ENCODE assay signal across 21 cellular contexts in the genomic region with DNA sequence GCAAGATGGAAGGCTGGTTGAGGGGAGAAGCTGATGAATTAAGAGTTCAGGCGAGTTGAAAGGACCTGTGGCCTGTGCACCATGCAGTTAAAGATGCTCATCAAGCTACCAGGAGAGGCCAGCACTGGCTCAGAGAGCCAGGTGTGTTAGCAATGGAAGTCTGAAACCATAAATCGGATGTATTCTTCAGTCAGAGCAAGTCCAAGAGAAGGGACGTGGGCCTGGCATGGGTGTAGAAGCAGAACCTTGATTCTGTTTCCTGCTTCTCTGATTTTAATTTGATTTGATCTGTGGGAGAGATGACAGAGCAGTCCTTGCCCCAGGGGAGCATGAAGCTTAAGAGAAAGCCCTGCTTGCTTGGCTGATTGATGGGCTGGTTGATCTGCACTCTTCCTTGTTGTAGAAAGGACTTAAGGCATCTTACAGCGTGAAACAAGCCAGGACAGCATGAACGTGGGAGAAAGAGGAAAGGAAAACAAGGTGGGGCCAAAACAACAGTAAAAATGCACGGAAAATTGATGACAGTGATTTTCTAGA. TPM values are rescaled to one million over a fixed set of nuclear protein-coding genes. Genes with fewer than 3 reads are reported as not detected.
"Had no signal": no experiment of that assay in that cellular context is flagged by ENCODE, and none has a peak within 500 bp of the region (broad histone marks: within the 10 kb centered on the region; RNA-seq: fewer than 3 reads in every experiment).

No MANE protein-coding gene starts in this region.

- H3K9me3 ChIP-seq: left ventricle myocardium inferior, spleen, upper lobe of left lung had no signal

- H3K4me1 ChIP-seq: neural progenitor cell had no signal

- H3K4me2 ChIP-seq: hepatocyte, neural progenitor cell had no signal

- H3K36me3 ChIP-seq: neural progenitor cell had no signal

- H3K9ac ChIP-seq: neural progenitor cell had no signal

- H3K27ac ChIP-seq: hepatocyte, left ventricle myocardium inferior, neural progenitor cell, spleen, upper lobe of left lung had no signal

- H2AFZ ChIP-seq: hepatocyte, neural progenitor cell had no signal

- ATAC-seq: activated CD8-positive, alpha-beta T cell treated with anti-CD3 and anti-CD28 coated beads, Interleukin-2, amount 10 ng/mL, durations not matched to agents 7 days and 5 days; naive thymus-derived CD8-positive, alpha-beta T cell had no signal

- DNase-seq: activated CD4-positive, alpha-beta T cell treated with anti-CD3 and anti-CD28 coated beads for 1 hour; activated CD4-positive, alpha-beta T cell treated with anti-CD3 and anti-CD28 coated beads, Interleukin-2, amount 50 U/mL, for 1 hour; activated CD8-positive, alpha-beta T cell treated with anti-CD3 and anti-CD28 coated beads, Interleukin-2, amount 10 ng/mL, durations not matched to agents 7 days and 5 days; activated gamma-delta T cell; activated naive CD4-positive, alpha-beta T cell treated with anti-CD3 and anti-CD28 coated beads, Interleukin-2, amount 50 U/mL, for 16 hours; anterior cingulate cortex; glutamatergic neuron; immature natural killer cell; left ventricle myocardium inferior; naive thymus-derived CD8-positive, alpha-beta T cell; spleen; stimulated activated CD4-positive, alpha-beta T cell treated with anti-CD3 and anti-CD28 coated beads, Interleukin-4, amount 100 ng/mL, for 1 hour; stimulated activated naive CD4-positive, alpha-beta T cell; upper lobe of left lung had no signal

- H3K27me3 ChIP-seq: hepatocyte, neural progenitor cell, spleen, upper lobe of left lung had no signal

- FAIRE-seq: endometrium, frontal cortex, TTC549 had no signal

- H3K79me2 ChIP-seq: hepatocyte had no signal

- H3K4me3 ChIP-seq: hepatocyte, left ventricle myocardium inferior, neural progenitor cell, spleen, upper lobe of left lung had no signal

RNA-seq across cellular contexts. Expression of a gene that starts 10.9 kb away (rescaled TPM):
- total RNA-seq: mesothelial cell of epicardium, progenitor cell of endocrine pancreas had no signal
